Comparison of ENCODE assay signal across 1 cellular context in genomic region chr2:51220606-51221005, GRCh38.
TF ChIP-seq lines count a peak whose summit lies in the region.

No MANE protein-coding gene starts in this region.

TF ChIP-seq in GM23338, 12 proteins besides CTCF, POLR2A, EP300 and RAD21 (continued from another document):
- TF ChIP-seq ZNF462 (CRISPR knock-in tag; IDR thresholded peaks at IDR 0.05), result no peak
- no peak for TF ChIP-seq NANOG (IDR thresholded peaks at IDR 0.05; ENCODE audit: borderline replicate concordance)
- no peak for TF ChIP-seq ZNF331 (CRISPR knock-in tag; IDR thresholded peaks at IDR 0.05; ENCODE audit: low read depth)
- no peak for TF ChIP-seq EZH2 (IDR thresholded peaks at IDR 0.05; ENCODE audit: low read depth, unreplicated experiment)
- no peak for TF ChIP-seq POLR2AphosphoS5 (IDR thresholded peaks at IDR 0.05; ENCODE audit: low read depth)
- TF ChIP-seq CREB1 (CRISPR knock-in tag; IDR thresholded peaks at IDR 0.05; ENCODE audit: low read depth), result no peak
